ENCODE assay signal across 1 cellular context in genomic region chr10:6986927-6987326, GRCh38.
TF ChIP-seq lines count a peak whose summit lies in the region.

No MANE protein-coding gene starts in this region.

TF ChIP-seq in K562, 482 proteins besides CTCF, POLR2A, EP300 and RAD21 (continued from another document):
- TF ChIP-seq ATF1 (CRISPR knock-in tag; IDR thresholded peaks at IDR 0.05) (no peak), ATF1 (tag; IDR thresholded peaks at IDR 0.05) (no peak), ZNF785 (CRISPR knock-in tag; IDR thresholded peaks at IDR 0.05) (no peak), RBM17 (IDR thresholded peaks at IDR 0.05; ENCODE audit: borderline replicate concordance, low read depth, low read length) (no peak), CREBBP (IDR thresholded peaks at IDR 0.05; ENCODE audit: low read depth, low read length) (no peak)
